Comparison of ENCODE assay signal across 9 cellular contexts in genomic region chr7:12067156-12067831, GRCh38.
DNase-seq lines count a peak whose midpoint lies in the region; ATAC-seq, FAIRE-seq and TF ChIP-seq lines count a peak whose summit lies in the region.
"Had no signal": no experiment of that assay in that cellular context is flagged by ENCODE, and none has a peak within 500 bp of the region (broad histone marks: within the 10 kb centered on the region; RNA-seq: fewer than 3 reads in every experiment).

No MANE protein-coding gene starts in this region.

- CTCF ChIA-PET in CD8-positive, alpha-beta T cell (lab: Charles Lee): interaction anchor here (1.0 to 5.2 kb wide), 9 partner anchors 10 to 255 kb away, joined by 3 to 49 read pairs (median 4); partner anchors contain the start of gene TMEM106B

- POLR2A ChIA-PET in CD8-positive, alpha-beta T cell (lab: Charles Lee): no interaction called here

- peak; percentile 61 for ATAC-seq in CD8-positive, alpha-beta T cell
- ATAC-seq in GM19328 (IDR thresholded peaks at IDR 0.05; ENCODE audit: unreplicated experiment): peak; percentile 70
- ATAC-seq in pancreas: peak; percentile 64 to 94 (median 90)
- peak; percentile 88 for ATAC-seq in upper lobe of right lung

- FAIRE-seq in pancreas (lab: Jason Lieb, UNC): no peak

- H4K20me1 ChIP-seq in OCI-LY1 (ENCODE audit: insufficient read depth, low read length): no peaks in the 10 kb centered on the region

- no peaks in the 10 kb centered on the region for H3K79me2 ChIP-seq in OCI-LY1 (ENCODE audit: insufficient read depth, low read length)

- H3K9me3 ChIP-seq in CD8-positive, alpha-beta T cell (ENCODE audit: low read length): no peaks in the 10 kb centered on the region
- H3K9me3 ChIP-seq in OCI-LY1 (ENCODE audit: low read length) (no peaks in the 10 kb centered on the region), pancreas (no peaks in the 10 kb centered on the region), upper lobe of right lung (no peaks in the 10 kb centered on the region)

- no peak overlapping the region for H3K4me3 ChIP-seq in CD8-positive, alpha-beta T cell (ENCODE audit: low read depth, low read length)
- H3K4me3 ChIP-seq in OCI-LY1 (ENCODE audit: low read depth, low read length, poor library complexity, severe bottlenecking) (no peak overlapping the region), pancreas (no peak overlapping the region), upper lobe of right lung (no peak overlapping the region)

- peak; percentile 66 for TF ChIP-seq CTCF in CD8-positive, alpha-beta T cell (IDR thresholded peaks at IDR 0.05)
- peak; percentile 64 for TF ChIP-seq CTCF in OCI-LY1 (IDR thresholded peaks at IDR 0.05; ENCODE audit: low read length)
- peak; percentile 31 to 60 (median 40) for TF ChIP-seq CTCF in pancreas (IDR thresholded peaks at IDR 0.05)
- peak; percentile 62 for TF ChIP-seq CTCF in upper lobe of right lung (IDR thresholded peaks at IDR 0.05)

- H3K27me3 ChIP-seq in CD8-positive, alpha-beta T cell (ENCODE audit: insufficient read depth, low read length): no peaks in the 10 kb centered on the region
- H3K27me3 ChIP-seq in OCI-LY1 (ENCODE audit: insufficient read depth, low read length): no peaks in the 10 kb centered on the region
- no peaks in the 10 kb centered on the region for H3K27me3 ChIP-seq in pancreas
- H3K27me3 ChIP-seq in upper lobe of right lung: no peaks in the 10 kb centered on the region

- DNase-seq in CD8-positive, alpha-beta T cell: peak; percentile 22 to 76 (median 46)
- DNase-seq in HPDE6-E6E7 (ENCODE audit: extremely low spot score): peak; percentile 22
- peak; percentile 25 for DNase-seq in activated T-cell treated with anti-CD3 and anti-CD28 coated beads for 48 hours (ENCODE audit: low read depth)
- DNase-seq in fibroblast of peridontal ligament (ENCODE audit: extremely low read depth): peak; percentile 42
- peak in 4 of 6 donors; percentile 13 to 64 (median 21) for DNase-seq in pancreas
- no peak for DNase-seq in upper lobe of right lung

- H3F3A ChIP-seq in OCI-LY1 (ENCODE audit: insufficient read depth, low read length): no peaks in the 10 kb centered on the region

- no peaks in the 10 kb centered on the region for H3K27me3 Mint-ChIP-seq in CD8-positive, alpha-beta T cell (ENCODE audit: low read depth)
- H3K27me3 Mint-ChIP-seq: activated naive CD8-positive, alpha-beta T cell had no signal

- H3K4me2 ChIP-seq in OCI-LY1 (ENCODE audit: low read length): no peak overlapping the region

- no peak overlapping the region for H3K27ac ChIP-seq in CD8-positive, alpha-beta T cell (ENCODE audit: low read depth, low read length)
- H3K27ac ChIP-seq in OCI-LY1 (ENCODE audit: low read depth, low read length, poor library complexity, severe bottlenecking) (no peak overlapping the region), pancreas (no peak overlapping the region), upper lobe of right lung (no peak overlapping the region)

- H2AFZ ChIP-seq in OCI-LY1 (ENCODE audit: low read length): no peak overlapping the region

- 59% methylated on average over 13 of the region's 13 CpGs for WGBS in pancreas, 2 donors

- H3K9me2 ChIP-seq in OCI-LY1 (ENCODE audit: low read depth, low read length): no peaks in the 10 kb centered on the region

- H3K4me1 ChIP-seq in CD8-positive, alpha-beta T cell (ENCODE audit: insufficient read depth, low read length): no peaks in the 10 kb centered on the region
- H3K4me1 ChIP-seq in OCI-LY1 (ENCODE audit: insufficient read depth, low read length, severe bottlenecking) (no peaks in the 10 kb centered on the region), pancreas (no peaks in the 10 kb centered on the region), upper lobe of right lung (no peaks in the 10 kb centered on the region)

- H3K4me1 Mint-ChIP-seq in CD8-positive, alpha-beta T cell (ENCODE audit: low read depth): no peaks in the 10 kb centered on the region

- no peaks in the 10 kb centered on the region for H3K36me3 ChIP-seq in CD8-positive, alpha-beta T cell (ENCODE audit: insufficient read depth, low read length)
- H3K36me3 ChIP-seq in OCI-LY1 (ENCODE audit: insufficient read depth, low read length) (no peaks in the 10 kb centered on the region), pancreas (no peaks in the 10 kb centered on the region), upper lobe of right lung (no peaks in the 10 kb centered on the region)

- no peak overlapping the region for H3K4me3 Mint-ChIP-seq in CD8-positive, alpha-beta T cell
- H3K4me3 Mint-ChIP-seq: activated naive CD8-positive, alpha-beta T cell had no signal

- intact Hi-C loops in CD8-positive, alpha-beta T cell (cut with DNase I, micrococcal nuclease): loop anchor here (1.0 to 5.0 kb wide), 4 partner anchors 144 to 1195 kb away; partner anchors contain the start of gene TMEM106B (in 1 of the 2)
- intact Hi-C loops in pancreas (cut with DNase I) (loop anchor here in 2 of 3 donors (5.0 kb wide), 1 partner anchor 255 kb away; no protein-coding TSS in a partner anchor), upper lobe of right lung (cut with DNase I) (no loop called here)

- no peaks in the 10 kb centered on the region for H3K9me3 Mint-ChIP-seq in CD8-positive, alpha-beta T cell

- H3K36me3 Mint-ChIP-seq in CD8-positive, alpha-beta T cell: no peaks in the 10 kb centered on the region
- H3K36me3 Mint-ChIP-seq: activated naive CD8-positive, alpha-beta T cell had no signal

- no peak overlapping the region for H3K9ac ChIP-seq in OCI-LY1 (ENCODE audit: low read length)

- H3K27ac Mint-ChIP-seq in CD8-positive, alpha-beta T cell: no peak overlapping the region
